ENCODE assay signal across 1 cellular context in the genomic region with DNA sequence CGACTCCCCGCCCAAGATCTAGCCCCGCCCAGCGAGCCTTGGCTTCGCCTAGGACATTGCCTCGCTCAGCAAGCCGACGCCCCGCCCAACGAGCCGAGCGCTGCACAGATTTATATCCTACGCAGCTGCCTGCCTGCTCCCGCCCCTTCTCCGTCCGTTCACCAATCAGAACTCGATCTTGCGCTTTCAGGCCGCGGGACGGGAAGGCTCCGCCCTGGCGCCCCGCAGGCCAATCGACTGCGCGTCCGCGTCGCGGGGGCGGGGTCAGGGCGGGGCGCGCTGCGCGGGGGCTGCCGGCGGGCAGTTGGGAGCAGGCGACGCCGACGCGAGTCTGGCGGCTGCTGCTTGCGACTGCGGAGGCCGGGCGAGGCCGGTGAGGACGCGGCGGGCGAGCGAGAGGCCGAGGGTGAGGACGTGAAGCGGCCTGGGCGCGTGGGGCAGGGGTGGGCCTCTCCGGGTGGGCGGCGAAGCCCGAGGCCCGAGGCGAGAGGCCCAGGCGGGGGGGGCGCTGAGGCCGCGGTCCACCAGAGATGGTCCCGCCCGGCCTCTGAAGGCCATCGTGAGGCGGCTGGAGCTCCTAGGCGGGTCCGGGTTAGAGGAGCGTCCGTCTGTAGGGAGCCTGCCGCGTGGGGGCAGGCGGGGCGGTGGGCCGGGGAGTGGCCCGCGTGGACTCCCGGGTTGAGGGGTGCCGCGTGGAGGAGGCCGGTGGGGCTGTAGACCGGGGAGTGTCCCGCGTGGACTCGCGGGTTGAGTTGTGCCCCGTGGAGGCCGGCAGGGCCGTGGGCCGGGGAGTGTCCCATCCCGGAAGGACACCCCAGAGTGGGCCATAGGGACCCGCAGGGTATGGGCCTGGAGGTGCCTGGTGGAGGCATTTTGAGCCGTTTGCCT.
TF ChIP-seq lines count a peak whose summit lies in the region.

TSS of gene FARP2 (plus strand) at position 303 of the 888 bp plus-strand sequence. CDS start 16,823 bp downstream, outside the sequence.

TF ChIP-seq in HepG2, 621 proteins besides CTCF, POLR2A, EP300 and RAD21 (continued from another document and continues in another):
- TF ChIP-seq ZBED4 (CRISPR knock-in tag; IDR thresholded peaks at IDR 0.05; ENCODE audit: borderline replicate concordance) (no peak; the same call in 1 of the 2 replicates), ZNF839 (CRISPR knock-in tag; IDR thresholded peaks at IDR 0.05; ENCODE audit: borderline replicate concordance) (peak; percentile 41; the same call in 1 of the 2 replicates), JUN (CRISPR knock-in tag; IDR thresholded peaks at IDR 0.05) (no peak), TBP (CRISPR knock-in tag; IDR thresholded peaks at IDR 0.05) (no peak), ASH2L (IDR thresholded peaks at IDR 0.05; ENCODE audit: insufficient read length, low read depth, low read length) (peak; percentile 75), ZNF33B (CRISPR knock-in tag; IDR thresholded peaks at IDR 0.05) (no peak), CBFB (CRISPR knock-in tag; IDR thresholded peaks at IDR 0.05) (0 out of 2 replicates have a peak, but pooled peaks have one; percentile 49), PAX8 (CRISPR knock-in tag; IDR thresholded peaks at IDR 0.05; ENCODE audit: borderline replicate concordance) (no peak), SP4 (CRISPR knock-in tag; IDR thresholded peaks at IDR 0.05) (peak; percentile 98), ZNF652 (CRISPR knock-in tag; IDR thresholded peaks at IDR 0.05; ENCODE audit: borderline replicate concordance, low read depth) (no peak), GZF1 (CRISPR knock-in tag; IDR thresholded peaks at IDR 0.05) (no peak), ZBTB20 (CRISPR knock-in tag; IDR thresholded peaks at IDR 0.05; ENCODE audit: borderline replicate concordance, low read depth) (peak; percentile 66), ZNF607 (CRISPR knock-in tag; IDR thresholded peaks at IDR 0.05; ENCODE audit: borderline replicate concordance) (peak; percentile 73; the same call in 1 of the 2 replicates), RXRA (CRISPR knock-in tag; IDR thresholded peaks at IDR 0.05) (no peak), MYNN (CRISPR knock-in tag; IDR thresholded peaks at IDR 0.05; ENCODE audit: low read depth) (no peak), HCFC1 (IDR thresholded peaks at IDR 0.05; ENCODE audit: low read depth, low read length) (0 out of 2 replicates have a peak, but pooled peaks have one; percentile 19), ZNF678 (CRISPR knock-in tag; IDR thresholded peaks at IDR 0.05) (peak; percentile 61; the same call in 1 of the 2 replicates), XBP1 (CRISPR knock-in tag; IDR thresholded peaks at IDR 0.05) (no peak), ZNF775 (CRISPR knock-in tag; IDR thresholded peaks at IDR 0.05; ENCODE audit: borderline replicate concordance) (no peak), HMGXB4 (CRISPR knock-in tag; IDR thresholded peaks at IDR 0.05; ENCODE audit: borderline replicate concordance in 1 of 2, low read depth in 1 of 2) (peak; percentile 10 to 55; a peak in 2 of 4 replicates), NKX3-1 (CRISPR knock-in tag; IDR thresholded peaks at IDR 0.05) (no peak; the same call in 1 of the 2 replicates), ZSCAN29 (CRISPR knock-in tag; conservative IDR thresholded peaks at IDR 0.05) (no peak), ZNF44 (CRISPR knock-in tag; IDR thresholded peaks at IDR 0.05) (no peak), ZNF382 (CRISPR knock-in tag; IDR thresholded peaks at IDR 0.05; ENCODE audit: borderline replicate concordance) (no peak), NBN (conservative IDR thresholded peaks at IDR 0.05) (no peak), GABPB1 (CRISPR knock-in tag; IDR thresholded peaks at IDR 0.05) (peak; percentile 73; the same call in 1 of the 2 replicates), KDM5B (CRISPR knock-in tag; IDR thresholded peaks at IDR 0.05; ENCODE audit: borderline replicate concordance) (peak; percentile 86; the same call in 1 of the 2 replicates), ZNF563 (CRISPR knock-in tag; IDR thresholded peaks at IDR 0.05) (peak; percentile 98), YY1 (IDR thresholded peaks at IDR 0.05; ENCODE audit: insufficient read depth, insufficient replicate concordance, low read depth, low read length) (peak; percentile 66), ZNF20 (CRISPR knock-in tag; IDR thresholded peaks at IDR 0.05) (no peak), ZBTB4 (CRISPR knock-in tag; IDR thresholded peaks at IDR 0.05; ENCODE audit: borderline replicate concordance) (no peak), ZMYM3 (CRISPR knock-in tag; IDR thresholded peaks at IDR 0.05) (no peak), HOXA9 (CRISPR knock-in tag; IDR thresholded peaks at IDR 0.05; ENCODE audit: borderline replicate concordance) (no peak), SP140L (CRISPR knock-in tag; IDR thresholded peaks at IDR 0.05; ENCODE audit: borderline replicate concordance) (no peak)
- TF ChIP-seq, protein P1, sequence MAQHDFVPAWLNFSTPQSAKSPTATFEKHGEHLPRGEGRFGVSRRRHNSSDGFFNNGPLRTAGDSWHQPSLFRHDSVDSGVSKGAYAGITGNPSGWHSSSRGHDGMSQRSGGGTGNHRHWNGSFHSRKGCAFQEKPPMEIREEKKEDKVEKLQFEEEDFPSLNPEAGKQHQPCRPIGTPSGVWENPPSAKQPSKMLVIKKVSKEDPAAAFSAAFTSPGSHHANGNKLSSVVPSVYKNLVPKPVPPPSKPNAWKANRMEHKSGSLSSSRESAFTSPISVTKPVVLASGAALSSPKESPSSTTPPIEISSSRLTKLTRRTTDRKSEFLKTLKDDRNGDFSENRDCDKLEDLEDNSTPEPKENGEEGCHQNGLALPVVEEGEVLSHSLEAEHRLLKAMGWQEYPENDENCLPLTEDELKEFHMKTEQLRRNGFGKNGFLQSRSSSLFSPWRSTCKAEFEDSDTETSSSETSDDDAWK (CRISPR knock-in tag; IDR thresholded peaks at IDR 0.05), result no peak
- TF ChIP-seq, protein P2, sequence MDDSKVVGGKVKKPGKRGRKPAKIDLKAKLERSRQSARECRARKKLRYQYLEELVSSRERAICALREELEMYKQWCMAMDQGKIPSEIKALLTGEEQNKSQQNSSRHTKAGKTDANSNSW (CRISPR knock-in tag; IDR thresholded peaks at IDR 0.05; ENCODE audit: borderline replicate concordance), result no peak
- TF ChIP-seq, protein P3, sequence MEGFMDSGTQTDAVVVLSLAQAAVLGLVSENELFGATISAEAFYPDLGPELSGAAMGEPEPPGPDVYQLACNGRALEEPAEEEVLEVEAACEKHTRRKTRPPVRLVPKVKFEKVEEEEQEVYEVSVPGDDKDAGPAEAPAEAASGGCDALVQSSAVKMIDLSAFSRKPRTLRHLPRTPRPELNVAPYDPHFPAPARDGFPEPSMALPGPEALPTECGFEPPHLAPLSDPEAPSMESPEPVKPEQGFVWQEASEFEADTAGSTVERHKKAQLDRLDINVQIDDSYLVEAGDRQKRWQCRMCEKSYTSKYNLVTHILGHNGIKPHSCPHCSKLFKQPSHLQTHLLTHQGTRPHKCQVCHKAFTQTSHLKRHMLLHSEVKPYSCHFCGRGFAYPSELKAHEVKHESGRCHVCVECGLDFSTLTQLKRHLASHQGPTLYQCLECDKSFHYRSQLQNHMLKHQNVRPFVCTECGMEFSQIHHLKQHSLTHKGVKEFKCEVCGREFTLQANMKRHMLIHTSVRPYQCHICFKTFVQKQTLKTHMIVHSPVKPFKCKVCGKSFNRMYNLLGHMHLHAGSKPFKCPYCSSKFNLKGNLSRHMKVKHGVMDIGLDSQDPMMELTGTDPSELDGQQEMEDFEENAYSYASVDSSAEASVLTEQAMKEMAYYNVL (CRISPR knock-in tag; IDR thresholded peaks at IDR 0.05; ENCODE audit: borderline replicate concordance), result no peak
- TF ChIP-seq, protein P4, sequence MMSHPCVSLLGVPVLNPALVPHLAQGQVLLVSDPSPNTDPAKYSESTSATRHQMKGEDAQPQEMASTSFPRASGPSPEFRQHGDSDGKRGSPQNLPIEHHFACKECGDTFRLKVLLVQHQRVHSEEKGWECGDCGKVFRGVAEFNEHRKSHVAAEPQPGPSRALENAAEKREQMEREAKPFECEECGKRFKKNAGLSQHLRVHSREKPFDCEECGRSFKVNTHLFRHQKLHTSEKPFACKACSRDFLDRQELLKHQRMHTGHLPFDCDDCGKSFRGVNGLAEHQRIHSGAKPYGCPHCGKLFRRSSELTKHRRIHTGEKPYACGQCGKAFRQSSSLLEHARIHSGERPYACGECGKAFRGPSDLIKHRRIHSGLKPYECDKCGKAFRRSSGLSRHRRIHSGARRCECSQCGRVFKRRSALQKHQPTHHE (CRISPR knock-in tag; IDR thresholded peaks at IDR 0.05; ENCODE audit: borderline replicate concordance), result no peak
- TF ChIP-seq, protein P5, sequence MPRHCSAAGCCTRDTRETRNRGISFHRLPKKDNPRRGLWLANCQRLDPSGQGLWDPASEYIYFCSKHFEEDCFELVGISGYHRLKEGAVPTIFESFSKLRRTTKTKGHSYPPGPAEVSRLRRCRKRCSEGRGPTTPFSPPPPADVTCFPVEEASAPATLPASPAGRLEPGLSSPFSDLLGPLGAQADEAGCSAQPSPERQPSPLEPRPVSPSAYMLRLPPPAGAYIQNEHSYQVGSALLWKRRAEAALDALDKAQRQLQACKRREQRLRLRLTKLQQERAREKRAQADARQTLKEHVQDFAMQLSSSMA (CRISPR knock-in tag; IDR thresholded peaks at IDR 0.05), result no peak
- TF ChIP-seq, protein P6, sequence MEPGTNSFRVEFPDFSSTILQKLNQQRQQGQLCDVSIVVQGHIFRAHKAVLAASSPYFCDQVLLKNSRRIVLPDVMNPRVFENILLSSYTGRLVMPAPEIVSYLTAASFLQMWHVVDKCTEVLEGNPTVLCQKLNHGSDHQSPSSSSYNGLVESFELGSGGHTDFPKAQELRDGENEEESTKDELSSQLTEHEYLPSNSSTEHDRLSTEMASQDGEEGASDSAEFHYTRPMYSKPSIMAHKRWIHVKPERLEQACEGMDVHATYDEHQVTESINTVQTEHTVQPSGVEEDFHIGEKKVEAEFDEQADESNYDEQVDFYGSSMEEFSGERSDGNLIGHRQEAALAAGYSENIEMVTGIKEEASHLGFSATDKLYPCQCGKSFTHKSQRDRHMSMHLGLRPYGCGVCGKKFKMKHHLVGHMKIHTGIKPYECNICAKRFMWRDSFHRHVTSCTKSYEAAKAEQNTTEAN (CRISPR knock-in tag; conservative IDR thresholded peaks at IDR 0.05), result 0 out of 2 replicates have a peak, but pooled peaks have one; percentile 42
- TF ChIP-seq, protein P7, sequence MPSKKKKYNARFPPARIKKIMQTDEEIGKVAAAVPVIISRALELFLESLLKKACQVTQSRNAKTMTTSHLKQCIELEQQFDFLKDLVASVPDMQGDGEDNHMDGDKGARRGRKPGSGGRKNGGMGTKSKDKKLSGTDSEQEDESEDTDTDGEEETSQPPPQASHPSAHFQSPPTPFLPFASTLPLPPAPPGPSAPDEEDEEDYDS (CRISPR knock-in tag; IDR thresholded peaks at IDR 0.05), result peak; percentile 92
- TF ChIP-seq, protein P8, sequence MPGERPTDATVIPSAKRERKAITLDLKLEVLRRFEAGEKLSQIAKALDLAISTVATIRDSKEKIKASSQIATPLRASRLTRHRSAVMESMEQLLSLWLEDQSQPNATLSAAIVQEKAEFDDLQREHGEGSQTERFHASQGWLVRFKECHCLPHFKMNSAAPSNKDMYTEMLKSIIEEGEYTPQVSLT (CRISPR knock-in tag; IDR thresholded peaks at IDR 0.05; ENCODE audit: borderline replicate concordance, low read depth), result no peak
